ENCODE assay signal across 8 cellular contexts in genomic region chr12:50039151-50039835, GRCh38. TPM values are rescaled to one million over a fixed set of nuclear protein-coding genes. Genes with fewer than 3 reads are reported as not detected.
A peak's percentile ranks its signal among the peaks of the same experiment; 100 is the strongest.
DNase-seq lines count a peak whose midpoint lies in the region; ATAC-seq and TF ChIP-seq lines count a peak whose summit lies in the region.

No MANE protein-coding gene starts in this region.

- TF ChIP-seq CTCF in foreskin fibroblast (IDR thresholded peaks at IDR 0.05; ENCODE audit: low read depth, low read length) = peak; percentile 84

- ATAC-seq in HG03097 (IDR thresholded peaks at IDR 0.05; ENCODE audit: low FRiP score, unreplicated experiment) = no peak

- no peak overlapping the region for H3K4me3 ChIP-seq in foreskin fibroblast (ENCODE audit: low read depth in 1 of 2, low read length in 2 of 2)

- DNase-seq in Daoy (ENCODE audit: low read depth) (peak; percentile 86), M059J (ENCODE audit: low read depth) (peak; percentile 74), SHP77 (lab: John Stamatoyannopoulos, UW) (peak; percentile 50 to 78), foreskin fibroblast (peak; percentile 29 to 77), nucleus accumbens (lab: John Stamatoyannopoulos, UW) (peak in 50 of 56 donors; percentile 37 to 91 (median 66)), superior temporal gyrus (ENCODE audit: extremely low spot score) (peak; percentile 91)
- DNase-seq in activated T-helper 9 cell treated with anti-CD3 and anti-CD28 coated beads, Interleukin-2, amount 50 U/mL, for 16 hours (ENCODE audit: low read depth) = peak; percentile 71

RNA-seq across cellular contexts. Expression of gene RACGAP1, which starts 14.0 kb away (rescaled TPM):
- 223 and 292 TPM in 2 replicates for total RNA-seq in Daoy (2014; rRNA removed; shearing (Covaris generic))
- total RNA-seq in M059J (2014; rRNA removed; shearing (Covaris generic)) = 113 and 137 TPM in 2 replicates

RNA-seq across cellular contexts. Expression of gene ASIC1, which starts 18.1 kb away (rescaled TPM):
- not detected in 2 replicates for total RNA-seq in Daoy (2014; rRNA removed; shearing (Covaris generic))
- total RNA-seq in M059J (2014; rRNA removed; shearing (Covaris generic)) = 0.69 and 4.2 TPM in 2 replicates

RNA-seq across cellular contexts. Expression of gene SMARCD1, which starts 45.8 kb away (rescaled TPM):
- total RNA-seq in Daoy (2014; rRNA removed; shearing (Covaris generic)) = 79.4 and 98.4 TPM in 2 replicates
- total RNA-seq in M059J (2014; rRNA removed; shearing (Covaris generic)) = 48.7 and 52.9 TPM in 2 replicates
